Comparison of ENCODE assay signal across 10 cellular contexts in genomic region chr2:227188292-227188691, GRCh38. TPM values are rescaled to one million over a fixed set of nuclear protein-coding genes. Genes with fewer than 3 reads are reported as not detected.
A peak's percentile ranks its signal among the peaks of the same experiment; 100 is the strongest.
DNase-seq lines count a peak whose midpoint lies in the region; ATAC-seq and TF ChIP-seq lines count a peak whose summit lies in the region.
"Had no signal": no experiment of that assay in that cellular context is flagged by ENCODE, and none has a peak within 500 bp of the region (broad histone marks: within the 10 kb centered on the region; RNA-seq: fewer than 3 reads in every experiment).

No MANE protein-coding gene starts in this region.

- H3K4me1 Mint-ChIP-seq in nephron progenitor cell, result peaks cover 20% of the 10 kb centered on the region

- DNase-seq in Daoy (ENCODE audit: low read depth) (peak; percentile 33), HCEC 1CT (peak; percentile 70), NOMO-1 treated with dmso at 0.1 percent for 144 hours (lab: John Stamatoyannopoulos, UW; ENCODE audit: unreplicated experiment) (peak; percentile 58), iris pigment epithelial cell (ENCODE audit: low read depth) (peak; percentile 80), nephron progenitor cell (no peak), DMS53 (lab: John Stamatoyannopoulos, UW) (no peak), G401 (ENCODE audit: low spot score) (no peak)
- DNase-seq: NCI-H774, pancreas had no signal

- H3K9me3 Mint-ChIP-seq in nephron progenitor cell, result peaks cover 2% of the 10 kb centered on the region

- no peak overlapping the region for H3K27ac Mint-ChIP-seq in nephron progenitor cell

- in situ Hi-C loops in G401 (cut with HindIII; ENCODE audit: low sequenced_read_pairs), result no loop called here

- no peak for TF ChIP-seq CTCF in nephron progenitor cell (IDR thresholded peaks at IDR 0.05)

- peaks cover 5% of the 10 kb centered on the region for H3K27me3 Mint-ChIP-seq in nephron progenitor cell (ENCODE audit: low read depth, poor library complexity)

- ATAC-seq in esophagus mucosa, result no peak

- H3K36me3 Mint-ChIP-seq in nephron progenitor cell (ENCODE audit: low read depth), result no peaks in the 10 kb centered on the region

- H3K4me3 Mint-ChIP-seq in nephron progenitor cell, result no peak overlapping the region

RNA-seq across cellular contexts. Expression of gene COL4A3, which starts 23.9 kb away (rescaled TPM):
- 0.06 TPM in 1 of 2 replicates, not detected in the other for total RNA-seq in Daoy (2014; rRNA removed; shearing (Covaris generic))
- 0.76 TPM for total RNA-seq in esophagus mucosa
- total RNA-seq in G401 (2014; rRNA removed; shearing (Covaris generic)), result 3.0 TPM in 1 of 2 replicates, not detected in the other

RNA-seq across cellular contexts. Expression of gene COL4A4, which starts 24.3 kb away (rescaled TPM):
- under 0.01 and 0.15 TPM in 2 replicates for total RNA-seq in Daoy (2014; rRNA removed; shearing (Covaris generic))
- total RNA-seq in esophagus mucosa, result 0.24 TPM
- total RNA-seq in G401 (2014; rRNA removed; shearing (Covaris generic)), result 2.3 TPM in 1 of 2 replicates, not detected in the other

Comparison
In these comparisons a context has a peak if more than half of its experiments do, and no peak if none do; other contexts are left out.
1. DNase-seq: peak in Daoy (single experiment), HCEC 1CT (single experiment), NOMO-1 treated with dmso at 0.1 percent for 144 hours (single experiment) and iris pigment epithelial cell (single experiment); none in nephron progenitor cell (single experiment), DMS53 (single experiment) and G401 (single experiment).